Comparison of ENCODE assay signal across 13 cellular contexts in the genomic region with DNA sequence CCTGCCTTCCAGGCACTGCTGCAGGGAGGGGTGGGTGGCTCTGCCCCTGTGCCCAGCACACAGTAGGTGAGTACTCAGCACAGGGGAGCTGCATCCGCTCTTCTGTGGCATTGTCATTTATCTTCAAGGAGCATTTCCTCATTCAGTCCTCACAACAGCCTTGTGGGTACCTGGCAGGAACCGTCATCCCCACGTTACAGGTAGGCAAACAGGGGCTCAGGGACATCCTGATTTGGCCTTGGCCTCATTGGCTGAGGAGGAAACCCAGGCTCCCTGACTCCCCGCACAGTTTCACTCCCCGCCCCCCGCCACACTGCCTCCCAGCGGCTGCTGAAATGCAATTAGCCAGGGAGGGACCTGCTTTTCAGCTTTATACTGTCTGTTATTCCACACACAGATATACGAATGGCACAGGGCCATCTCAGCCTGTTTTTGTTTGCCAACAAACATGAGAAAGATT. TPM values are rescaled to one million over a fixed set of nuclear protein-coding genes. Genes with fewer than 3 reads are reported as not detected.
DNase-seq lines count a peak whose midpoint lies in the region; ATAC-seq, FAIRE-seq and TF ChIP-seq lines count a peak whose summit lies in the region.
"Had no signal": no experiment of that assay in that cellular context is flagged by ENCODE, and none has a peak within 500 bp of the region (broad histone marks: within the 10 kb centered on the region; RNA-seq: fewer than 3 reads in every experiment).

No MANE protein-coding gene starts in this region.

- peak; percentile 87 for TF ChIP-seq CTCF in C4-2B (conservative IDR thresholded peaks at IDR 0.05)

- peaks cover 16% of the 10 kb centered on the region for H3K4me1 Mint-ChIP-seq in activated T-cell treated with anti-CD3 and anti-CD28 coated beads, Interleukin-2, amount 50 U/mL, for 24 hours (ENCODE audit: low read depth)

- no peaks in the 10 kb centered on the region for H3K36me3 Mint-ChIP-seq in activated T-cell treated with anti-CD3 and anti-CD28 coated beads, Interleukin-2, amount 50 U/mL, for 24 hours (ENCODE audit: low read depth)

- ATAC-seq in left lobe of liver (peak; percentile 22), HG03460 (IDR thresholded peaks at IDR 0.05; ENCODE audit: unreplicated experiment) (no peak)

- no peak for FAIRE-seq in GM12891 (lab: Jason Lieb, UNC)

- no peak overlapping the region for H3K4me3 Mint-ChIP-seq in activated T-cell treated with anti-CD3 and anti-CD28 coated beads, Interleukin-2, amount 50 U/mL, for 24 hours
- H3K4me3 Mint-ChIP-seq: stimulated activated naive CD8-positive, alpha-beta T cell treated with anti-CD3 and anti-CD28 coated beads, Interleukin-15, Interleukin-2, amounts not matched to agents 100 ng/mL and 50 ng/mL, for 24 hours had no signal

- no peaks in the 10 kb centered on the region for H3K9me3 Mint-ChIP-seq in activated T-cell treated with anti-CD3 and anti-CD28 coated beads, Interleukin-2, amount 50 U/mL, for 24 hours
- H3K9me3 Mint-ChIP-seq: stimulated activated naive CD8-positive, alpha-beta T cell treated with anti-CD3 and anti-CD28 coated beads, Interleukin-15, Interleukin-2, amounts not matched to agents 100 ng/mL and 50 ng/mL, for 24 hours had no signal

- H3K27ac ChIP-seq in C4-2B, result peak overlapping the region; percentile 49
- H3K27ac ChIP-seq: esophagus muscularis mucosa had no signal

- no peaks in the 10 kb centered on the region for H3K27me3 Mint-ChIP-seq in activated T-cell treated with anti-CD3 and anti-CD28 coated beads, Interleukin-2, amount 50 U/mL, for 24 hours

- no peak for TF ChIP-seq POLR2A in GM12891 (IDR thresholded peaks at IDR 0.05; ENCODE audit: low read depth, low read length)

- no peak for DNase-seq in GM12891 (ENCODE audit: insufficient read length, low spot score)
- peak; percentile 38 for DNase-seq in activated T-cell treated with anti-CD3 and anti-CD28 coated beads, Interleukin-2, amount 50 U/mL, for 24 hours
- DNase-seq in left lobe of liver (ENCODE audit: low spot score), result no peak
- DNase-seq in NCI-H1930 (lab: John Stamatoyannopoulos, UW), result no peak
- no peak for DNase-seq in foreskin melanocyte
- no peak for DNase-seq in NCI-H524 treated with DMSO at 0.1 percent for 48 hours (lab: John Stamatoyannopoulos, UW)
- DNase-seq: amniotic stem cell, DMS53 had no signal

- no peak overlapping the region for H3K27ac Mint-ChIP-seq in activated T-cell treated with anti-CD3 and anti-CD28 coated beads, Interleukin-2, amount 50 U/mL, for 24 hours
- H3K27ac Mint-ChIP-seq: stimulated activated naive CD8-positive, alpha-beta T cell treated with anti-CD3 and anti-CD28 coated beads, Interleukin-15, Interleukin-2, amounts not matched to agents 100 ng/mL and 50 ng/mL, for 24 hours had no signal

TF ChIP-seq in GM12891, 5 proteins besides CTCF, POLR2A, EP300 and RAD21:
- TF ChIP-seq SPI1 (IDR thresholded peaks at IDR 0.05; ENCODE audit: low read depth, low read length), result peak; percentile 57
- TF ChIP-seq POLR2AphosphoS5 (IDR thresholded peaks at IDR 0.05; ENCODE audit: low read depth, low read length), result no peak

RNA-seq across cellular contexts. Expression of gene PNPLA1, which starts 24.3 kb away (rescaled TPM):
- polyA plus RNA-seq in GM12891 (2012; ENCODE audit: low read depth, missing spikeins), result not detected
- total RNA-seq in left lobe of liver, result not detected
- total RNA-seq: smooth muscle cell had no signal
- polyA plus RNA-seq: smooth muscle cell had no signal

RNA-seq across cellular contexts. Expression of gene BRPF3, which starts 49.1 kb away (rescaled TPM):
- 5.8 TPM for polyA plus RNA-seq in GM12891 (2012; ENCODE audit: low read depth, missing spikeins)
- 18.4 TPM for total RNA-seq in left lobe of liver
